2 cellular contexts compared by ENCODE assay signal in genomic region chr12:109266106-109266879, GRCh38.
TF ChIP-seq lines count a peak whose summit lies in the region.

No MANE protein-coding gene starts in this region.

TF ChIP-seq in SK-N-SH treated with all-trans-retinoic acid at 6 μM for 48 hours, 23 proteins besides CTCF, POLR2A, EP300 and RAD21 (continued from another document):
- TF ChIP-seq ZFP30 (CRISPR knock-in tag; IDR thresholded peaks at IDR 0.05), result no peak

TF ChIP-seq in SK-N-SH, 30 proteins besides CTCF, POLR2A, EP300 and RAD21 (continued from another document):
- TF ChIP-seq POLR2AphosphoS5 (IDR thresholded peaks at IDR 0.05; ENCODE audit: low read depth, low read length) (no peak), SIN3A (IDR thresholded peaks at IDR 0.05; ENCODE audit: borderline replicate concordance, low read depth, low read length) (no peak), TEAD4 (IDR thresholded peaks at IDR 0.05; ENCODE audit: borderline replicate concordance, insufficient read depth) (no peak)
- TF ChIP-seq, protein P1, sequence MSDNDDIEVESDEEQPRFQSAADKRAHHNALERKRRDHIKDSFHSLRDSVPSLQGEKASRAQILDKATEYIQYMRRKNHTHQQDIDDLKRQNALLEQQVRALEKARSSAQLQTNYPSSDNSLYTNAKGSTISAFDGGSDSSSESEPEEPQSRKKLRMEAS (IDR thresholded peaks at IDR 0.05; ENCODE audit: low read depth), result no peak
